1 cellular context compared by ENCODE assay signal in the genomic region with DNA sequence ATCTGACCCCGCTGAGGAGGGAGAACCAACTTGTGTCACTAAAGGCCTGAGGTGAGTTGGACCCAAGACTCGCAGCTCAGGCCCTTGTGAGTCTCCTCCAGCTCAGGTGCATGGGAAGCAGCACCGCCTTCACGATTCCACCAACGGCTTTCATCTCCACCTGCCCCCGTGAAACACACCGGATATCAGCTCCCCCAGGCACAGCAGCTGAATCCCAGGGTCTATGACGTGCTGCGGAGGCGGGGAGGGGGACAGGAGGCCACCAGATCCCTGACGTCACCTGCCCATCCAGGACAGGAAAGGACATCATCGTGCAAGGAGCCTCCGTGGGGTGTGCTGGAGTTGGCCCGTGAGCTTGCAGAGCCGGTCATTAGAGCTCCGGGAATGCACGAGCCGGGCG.
TF ChIP-seq lines count a peak whose summit lies in the region.

No MANE protein-coding gene starts in this region.

TF ChIP-seq in H1, 55 proteins besides CTCF, POLR2A, EP300 and RAD21:
- TF ChIP-seq POLR2AphosphoS5 (IDR thresholded peaks at IDR 0.05; ENCODE audit: low read depth, low read length) (no peak), CREB1 (IDR thresholded peaks at IDR 0.05) (no peak), CBX5 (IDR thresholded peaks at IDR 0.05; ENCODE audit: low read depth, low read length) (no peak), SRF (IDR thresholded peaks at IDR 0.05; ENCODE audit: low read depth, low read length) (no peak), YY1 (IDR thresholded peaks at IDR 0.05; ENCODE audit: low read depth, low read length) (no peak), TEAD4 (IDR thresholded peaks at IDR 0.05; ENCODE audit: low read depth, low read length) (no peak), TAF1 (IDR thresholded peaks at IDR 0.05; ENCODE audit: low read depth, low read length) (no peak), TBP (IDR thresholded peaks at IDR 0.05; ENCODE audit: low read depth, low read length) (no peak), GTF2F1 (IDR thresholded peaks at IDR 0.05; ENCODE audit: borderline replicate concordance, low read depth, low read length) (no peak), NRF1 (IDR thresholded peaks at IDR 0.05; ENCODE audit: low read depth, low read length) (no peak)
